Comparison of ENCODE assay signal across 22 cellular contexts in the genomic region with DNA sequence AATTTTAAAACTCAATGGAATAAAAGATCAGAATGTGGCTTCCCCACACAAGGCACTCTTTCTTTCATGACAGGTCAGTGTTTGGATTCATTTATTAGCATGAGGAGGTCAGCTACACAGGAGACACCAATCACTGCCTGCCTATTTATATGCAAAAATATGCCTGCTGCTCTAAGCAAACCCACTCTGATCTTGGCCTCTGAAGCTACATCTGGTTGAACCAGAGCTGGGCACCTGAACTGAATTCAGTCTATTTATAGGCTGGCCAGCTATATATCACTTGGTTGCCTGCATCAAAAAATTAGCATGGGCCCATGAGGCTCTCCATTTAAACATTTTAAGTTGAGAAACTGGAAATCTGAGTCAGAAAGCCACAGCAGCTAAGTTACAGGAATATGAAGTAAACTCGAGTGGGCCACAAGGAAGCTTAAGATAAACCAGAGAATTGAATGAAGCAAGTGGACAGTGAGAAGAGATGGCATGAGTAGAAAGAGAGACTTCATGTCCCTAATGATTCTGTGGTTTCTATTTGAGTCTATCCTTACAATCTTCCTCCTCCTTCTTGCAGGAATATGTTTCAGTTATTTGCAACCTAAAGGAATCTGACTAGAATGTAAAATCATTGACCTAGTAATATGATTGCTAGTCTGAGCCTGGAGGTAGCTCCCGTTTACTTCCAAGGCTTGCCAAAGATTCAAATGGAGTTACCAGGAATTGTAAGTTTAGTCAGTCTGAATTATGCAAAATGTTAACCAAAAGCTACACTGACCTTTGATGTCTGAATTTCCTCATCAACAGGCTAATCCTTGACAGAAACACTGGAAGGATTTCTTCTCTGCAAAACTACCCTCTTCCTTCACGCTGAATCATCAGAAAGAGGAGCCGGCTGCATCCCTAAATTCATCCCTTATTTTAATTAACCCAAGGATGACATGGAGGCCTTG. TPM values are rescaled to one million over a fixed set of nuclear protein-coding genes. Genes with fewer than 3 reads are reported as not detected.
A peak's percentile ranks its signal among the peaks of the same experiment; 100 is the strongest.
DNase-seq lines count a peak whose midpoint lies in the region; ATAC-seq and TF ChIP-seq lines count a peak whose summit lies in the region.
"Had no signal": no experiment of that assay in that cellular context is flagged by ENCODE, and none has a peak within 500 bp of the region (broad histone marks: within the 10 kb centered on the region; RNA-seq: fewer than 3 reads in every experiment).

No MANE protein-coding gene starts in this region.

- no peak overlapping the region for H3K4me3 ChIP-seq in skeletal muscle tissue (ENCODE audit: low read length in 3 of 3)
- H3K4me3 ChIP-seq: sigmoid colon, tibial artery had no signal

- ATAC-seq in GM18505 (IDR thresholded peaks at IDR 0.05; ENCODE audit: unreplicated experiment), result no peak
- ATAC-seq in HG02610 (IDR thresholded peaks at IDR 0.05; ENCODE audit: unreplicated experiment), result no peak
- ATAC-seq: activated CD8-positive, alpha-beta T cell treated with anti-CD3 and anti-CD28 coated beads for 36 hours; activated T-cell treated with anti-CD3 and anti-CD28 coated beads, Interleukin-2, amount 50 U/mL, for 72 hours; PC-3 had no signal

- H3K27ac ChIP-seq in skeletal muscle tissue (ENCODE audit: low read depth, low read length), result peak overlapping the region; percentile 57
- H3K27ac ChIP-seq: 22Rv1, C4-2B, sigmoid colon, tibial artery had no signal

- no peak for TF ChIP-seq POLR2A in GM18505 (IDR thresholded peaks at IDR 0.05; ENCODE audit: borderline replicate concordance, extremely low read depth, insufficient read depth, insufficient read length)

- no peaks in the 10 kb centered on the region for H3K27me3 ChIP-seq in skeletal muscle tissue (ENCODE audit: control insufficient read depth in 3 of 3, insufficient read depth in 3 of 3, low read length in 3 of 3)
- H3K27me3 ChIP-seq: sigmoid colon, tibial artery had no signal

- peak; percentile 17 for DNase-seq in DMS 273 (lab: John Stamatoyannopoulos, UW; ENCODE audit: unreplicated experiment)
- no peak for DNase-seq in DMS 273 treated with DMSO at 0.1 percent for 48 hours (lab: John Stamatoyannopoulos, UW)
- DNase-seq in amniotic epithelial cell (ENCODE audit: low read depth), result peak; percentile 76
- DNase-seq in iris pigment epithelial cell (ENCODE audit: low read depth), result peak; percentile 69
- DNase-seq in activated CD4-positive, alpha-beta T cell treated with anti-CD3 and anti-CD28 coated beads for 1 hour, result no peak
- DNase-seq: activated CD8-positive, alpha-beta T cell treated with anti-CD3 and anti-CD28 coated beads for 36 hours; activated naive CD8-positive, alpha-beta T cell treated with anti-CD3 and anti-CD28 coated beads, Interleukin-2, amount 10 ng/mL, durations not matched to agents 7 days and 5 days; activated T-cell treated with anti-CD3 and anti-CD28 coated beads, Interleukin-2, amount 50 U/mL, for 72 hours; cerebellar nuclear complex; glutamatergic neuron; islet precursor cell; midbrain; NCI-H1930; NCI-H526; PC-3; sigmoid colon; tibial artery had no signal

- no peaks in the 10 kb centered on the region for H3K9me3 ChIP-seq in skeletal muscle tissue (ENCODE audit: control insufficient read depth in 3 of 3, low read length in 3 of 3)
- H3K9me3 ChIP-seq: sigmoid colon, tibial artery had no signal

- H3K4me1 ChIP-seq in skeletal muscle tissue (ENCODE audit: control insufficient read depth in 3 of 3, insufficient read depth in 3 of 3, low read length in 3 of 3), result peaks cover 21 to 35% (median 28%) of the 10 kb centered on the region in 3 donors

- no peaks in the 10 kb centered on the region for H3K36me3 ChIP-seq in skeletal muscle tissue (ENCODE audit: control insufficient read depth in 3 of 3, insufficient read depth in 3 of 3, low read length in 3 of 3)
- H3K36me3 ChIP-seq: sigmoid colon, tibial artery had no signal

- no peak overlapping the region for H3K9ac ChIP-seq in skeletal muscle tissue (ENCODE audit: low read depth in 1 of 3, low read length in 3 of 3)

RNA-seq across cellular contexts. Expression of a gene that starts 17.7 kb away (rescaled TPM):
- total RNA-seq in skeletal muscle tissue, result 12.0 TPM
- total RNA-seq: activated naive CD8-positive, alpha-beta T cell treated with anti-CD3 and anti-CD28 coated beads, Interleukin-2, amount 10 ng/mL, durations not matched to agents 7 days and 5 days had no signal

Comparison
In these comparisons a context has a peak if more than half of its experiments do, and no peak if none do; other contexts are left out.
1. DNase-seq: peak in DMS 273 (single experiment), amniotic epithelial cell (single experiment) and iris pigment epithelial cell (single experiment); none in DMS 273 treated with DMSO at 0.1 percent for 48 hours (single experiment) and activated CD4-positive, alpha-beta T cell treated with anti-CD3 and anti-CD28 coated beads for 1 hour (single experiment).